Comparison of ENCODE assay signal across 2 cellular contexts in genomic region chr19:35774274-35775045, GRCh38.
TF ChIP-seq lines count a peak whose summit lies in the region.

No MANE protein-coding gene starts in this region.

TF ChIP-seq in GM23338, 12 proteins besides CTCF, POLR2A, EP300 and RAD21:
- no peak for TF ChIP-seq STAT1 (IDR thresholded peaks at IDR 0.05; ENCODE audit: unreplicated experiment)
- no peak for TF ChIP-seq CREB1 (CRISPR knock-in tag; IDR thresholded peaks at IDR 0.05; ENCODE audit: low read depth)
- TF ChIP-seq JUNB (IDR thresholded peaks at IDR 0.05; ENCODE audit: unreplicated experiment) = no peak
- TF ChIP-seq REST (IDR thresholded peaks at IDR 0.05; ENCODE audit: unreplicated experiment) = no peak
- TF ChIP-seq EZH2phosphoT487 (IDR thresholded peaks at IDR 0.05; ENCODE audit: unreplicated experiment) = no peak
- TF ChIP-seq ZNF331 (CRISPR knock-in tag; IDR thresholded peaks at IDR 0.05; ENCODE audit: low read depth) = no peak
- no peak for TF ChIP-seq ZNF114 (CRISPR knock-in tag; IDR thresholded peaks at IDR 0.05)
- TF ChIP-seq, protein P1, sequence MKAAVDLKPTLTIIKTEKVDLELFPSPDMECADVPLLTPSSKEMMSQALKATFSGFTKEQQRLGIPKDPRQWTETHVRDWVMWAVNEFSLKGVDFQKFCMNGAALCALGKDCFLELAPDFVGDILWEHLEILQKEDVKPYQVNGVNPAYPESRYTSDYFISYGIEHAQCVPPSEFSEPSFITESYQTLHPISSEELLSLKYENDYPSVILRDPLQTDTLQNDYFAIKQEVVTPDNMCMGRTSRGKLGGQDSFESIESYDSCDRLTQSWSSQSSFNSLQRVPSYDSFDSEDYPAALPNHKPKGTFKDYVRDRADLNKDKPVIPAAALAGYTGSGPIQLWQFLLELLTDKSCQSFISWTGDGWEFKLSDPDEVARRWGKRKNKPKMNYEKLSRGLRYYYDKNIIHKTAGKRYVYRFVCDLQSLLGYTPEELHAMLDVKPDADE (IDR thresholded peaks at IDR 0.05) = no peak
- no peak for TF ChIP-seq POLR2AphosphoS5 (IDR thresholded peaks at IDR 0.05; ENCODE audit: low read depth)
- no peak for TF ChIP-seq EZH2 (IDR thresholded peaks at IDR 0.05; ENCODE audit: low read depth, unreplicated experiment)
- TF ChIP-seq ZNF462 (CRISPR knock-in tag; IDR thresholded peaks at IDR 0.05) = no peak
- TF ChIP-seq NANOG (IDR thresholded peaks at IDR 0.05; ENCODE audit: borderline replicate concordance) = no peak

TF ChIP-seq in endothelial cell of umbilical vein, 7 proteins besides CTCF, POLR2A, EP300 and RAD21:
- TF ChIP-seq, protein P2, sequence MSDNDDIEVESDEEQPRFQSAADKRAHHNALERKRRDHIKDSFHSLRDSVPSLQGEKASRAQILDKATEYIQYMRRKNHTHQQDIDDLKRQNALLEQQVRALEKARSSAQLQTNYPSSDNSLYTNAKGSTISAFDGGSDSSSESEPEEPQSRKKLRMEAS (IDR thresholded peaks at IDR 0.05; ENCODE audit: insufficient read depth, insufficient read length) = no peak
- TF ChIP-seq POLR2AphosphoS5 (IDR thresholded peaks at IDR 0.05; ENCODE audit: insufficient read depth, low read depth, low read length) (no peak), EZH2 (IDR thresholded peaks at IDR 0.05; ENCODE audit: borderline replicate concordance, low read depth, low read length, severe bottlenecking) (no peak), MYC (IDR thresholded peaks at IDR 0.05; ENCODE audit: low read depth, low read length) (no peak), GATA2 (IDR thresholded peaks at IDR 0.05; ENCODE audit: insufficient read depth, insufficient read length, low read depth, low read length) (no peak), JUN (IDR thresholded peaks at IDR 0.05; ENCODE audit: borderline replicate concordance, insufficient read depth, insufficient read length, low read depth) (no peak), FOS (IDR thresholded peaks at IDR 0.05; ENCODE audit: borderline replicate concordance, insufficient read depth, low read length) (no peak)
